8 cellular contexts compared by ENCODE assay signal in the genomic region with DNA sequence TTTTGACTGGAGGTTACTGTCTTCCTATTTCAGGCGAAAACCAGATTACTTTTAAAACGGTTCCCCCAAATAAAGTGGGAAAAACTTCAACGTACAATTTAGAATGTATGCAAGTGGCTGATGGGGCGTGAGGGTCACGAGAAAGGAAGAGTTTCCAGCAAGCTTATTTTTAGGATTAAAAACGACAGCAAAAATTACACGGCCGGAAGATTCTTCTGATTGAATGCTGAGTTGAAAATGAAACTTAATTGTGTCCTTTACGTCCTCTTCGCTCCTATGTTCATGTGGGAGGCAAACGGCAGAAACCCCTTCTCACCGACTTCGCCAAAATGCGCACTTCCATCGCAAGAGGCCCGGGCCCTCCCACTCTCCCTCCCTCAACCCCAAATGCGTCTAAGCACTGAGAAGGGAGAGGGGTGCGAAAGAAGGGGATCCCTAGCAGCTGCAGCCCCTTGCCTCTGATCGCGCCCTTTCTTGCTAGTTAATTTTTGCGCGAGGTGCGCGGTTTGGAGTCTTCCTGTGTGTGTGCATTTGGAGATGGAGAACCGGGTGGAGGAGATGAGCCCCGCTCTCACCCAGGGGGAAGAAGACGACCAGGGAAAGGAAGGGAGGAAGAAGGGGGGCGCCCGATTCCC. TPM values are rescaled to one million over a fixed set of nuclear protein-coding genes. Genes with fewer than 3 reads are reported as not detected.
A peak's percentile ranks its signal among the peaks of the same experiment; 100 is the strongest.
DNase-seq lines count a peak whose midpoint lies in the region; ATAC-seq and TF ChIP-seq lines count a peak whose summit lies in the region.

No MANE protein-coding gene starts in this region.

- H3K9me3 ChIP-seq in A673 (ENCODE audit: low read depth, low read length, poor library complexity, severe bottlenecking) (no peaks in the 10 kb centered on the region), SK-N-MC (ENCODE audit: low read depth, low read length) (no peaks in the 10 kb centered on the region), right atrium auricular region (no peaks in the 10 kb centered on the region), prostate gland (no peaks in the 10 kb centered on the region)

- H3K4me3 Mint-ChIP-seq in activated naive CD8-positive, alpha-beta T cell treated with anti-CD3 and anti-CD28 coated beads, Interleukin-2, amount 50 U/mL, for 24 hours, result no peak overlapping the region

- TF ChIP-seq CTCF in A673 (conservative IDR thresholded peaks at IDR 0.05; ENCODE audit: low read depth, low read length) (no peak), right atrium auricular region (IDR thresholded peaks at IDR 0.05) (no peak), prostate gland (IDR thresholded peaks at IDR 0.05) (no peak)

- peaks cover 32% of the 10 kb centered on the region for H3K4me1 Mint-ChIP-seq in activated naive CD8-positive, alpha-beta T cell treated with anti-CD3 and anti-CD28 coated beads, Interleukin-2, amount 50 U/mL, for 24 hours

- H3K4me1 ChIP-seq in A673 (ENCODE audit: insufficient read depth, low read length, poor library complexity, severe bottlenecking) (peaks cover 9% of the 10 kb centered on the region), right atrium auricular region (peaks cover 0 to 32% of the 10 kb centered on the region in 2 donors), prostate gland (replicated peaks) (no peaks in the 10 kb centered on the region)

- peak; percentile 9 for ATAC-seq in GM19023 (IDR thresholded peaks at IDR 0.05; ENCODE audit: unreplicated experiment)
- ATAC-seq in HG03469 (IDR thresholded peaks at IDR 0.05; ENCODE audit: unreplicated experiment), result peak; percentile 7
- ATAC-seq in activated naive CD8-positive, alpha-beta T cell treated with anti-CD3 and anti-CD28 coated beads, Interleukin-2, amount 50 U/mL, for 24 hours, result peak; percentile 15

- H3K27me3 ChIP-seq in A673 (replicated peaks; ENCODE audit: insufficient read depth, low read depth, low read length, poor library complexity) (no peaks in the 10 kb centered on the region), right atrium auricular region (no peaks in the 10 kb centered on the region), prostate gland (replicated peaks; ENCODE audit: insufficient read depth) (no peaks in the 10 kb centered on the region)

- H3K9ac ChIP-seq in SK-N-MC (ENCODE audit: insufficient read length), result peak overlapping the region; percentile 67

- no peak for TF ChIP-seq POLR2A in prostate gland (IDR thresholded peaks at IDR 0.05)

- BruUV-seq in A673 (replicated peaks; lab: Mats Ljungman, UMichigan), result TSS peak; percentile 35

- H3K4me3 ChIP-seq in A673 (ENCODE audit: low read depth, low read length, poor library complexity, severe bottlenecking) (peak overlapping the region; percentile 87), SK-N-MC (peak overlapping the region; percentile 93), right atrium auricular region (peak overlapping the region; percentile 97 to 98), prostate gland (peak overlapping the region; percentile 97 to 99)

- H3K9me3 Mint-ChIP-seq in activated naive CD8-positive, alpha-beta T cell treated with anti-CD3 and anti-CD28 coated beads, Interleukin-2, amount 50 U/mL, for 24 hours, result peaks cover 4% of the 10 kb centered on the region

- CTCF ChIA-PET in A673 (lab: Charles Lee), result no interaction called here

- peaks cover 11% of the 10 kb centered on the region for H3K36me3 Mint-ChIP-seq in activated naive CD8-positive, alpha-beta T cell treated with anti-CD3 and anti-CD28 coated beads, Interleukin-2, amount 50 U/mL, for 24 hours (ENCODE audit: low read depth)

- DNase-seq in A673 (ENCODE audit: low spot score) (peak; percentile 59), SK-N-MC (ENCODE audit: low read depth, low spot score) (no peak), right atrium auricular region (ENCODE audit: low spot score) (no peak), prostate gland (ENCODE audit: low spot score) (peak; percentile 16), ureter (ENCODE audit: low spot score) (no peak)
- DNase-seq in activated naive CD8-positive, alpha-beta T cell treated with anti-CD3 and anti-CD28 coated beads, Interleukin-2, amount 50 U/mL, for 24 hours, result peak; percentile 63

- H3K27me3 Mint-ChIP-seq in activated naive CD8-positive, alpha-beta T cell treated with anti-CD3 and anti-CD28 coated beads, Interleukin-2, amount 50 U/mL, for 24 hours, result no peaks in the 10 kb centered on the region

- intact Hi-C loops in A673 (cut with micrococcal nuclease; ENCODE audit: unreplicated experiment) (loop anchor here (5.0 kb wide), 1 partner anchor 163 kb away; no protein-coding TSS in a partner anchor), prostate gland (cut with DNase I) (loop anchor here (2.0 kb wide), 1 partner anchor 133 kb away; no protein-coding TSS in a partner anchor)

- WGBS in prostate gland, result under 1% methylated on average over 29 of the region's 29 CpGs

- POLR2A ChIA-PET in A673 (lab: Charles Lee; ENCODE audit: low non-redundant PET), result no interaction called here

- no peak overlapping the region for H3K27ac Mint-ChIP-seq in activated naive CD8-positive, alpha-beta T cell treated with anti-CD3 and anti-CD28 coated beads, Interleukin-2, amount 50 U/mL, for 24 hours

- H3K36me3 ChIP-seq in A673 (ENCODE audit: insufficient read depth, low read length, poor library complexity, severe bottlenecking), result no peaks in the 10 kb centered on the region
- H3K36me3 ChIP-seq in SK-N-MC (ENCODE audit: insufficient read depth, low read length), result no peaks in the 10 kb centered on the region; the same call in 1 of the 2 replicates
- H3K36me3 ChIP-seq in right atrium auricular region, result no peaks in the 10 kb centered on the region
- H3K36me3 ChIP-seq in prostate gland, result no peaks in the 10 kb centered on the region

- H3K27ac ChIP-seq in A673 (ENCODE audit: low read depth, low read length, poor library complexity, severe bottlenecking) (peak overlapping the region; percentile 62), SK-N-MC (no peak overlapping the region), right atrium auricular region (peak overlapping the region; percentile 93 to 95), prostate gland (peak overlapping the region; percentile 91 to 95)

RNA-seq across cellular contexts. Expression of gene CD47, which starts 0.6 kb away (rescaled TPM):
- total RNA-seq in A673 (2021) (28.2 and 34.7 TPM in 2 replicates), right atrium auricular region (10 to 100 TPM; 52.1 to 92.2 TPM), prostate gland (100 to 1,000 TPM in 1 of 2 donors, 10 to 100 TPM in 1; 90.1 to 197 TPM), ureter (76.5 TPM)

Comparison
In these comparisons a context has a peak if more than half of its experiments do, and no peak if none do; other contexts are left out.
1. DNase-seq: peak in A673 (single experiment), activated naive CD8-positive, alpha-beta T cell treated with anti-CD3 and anti-CD28 coated beads, Interleukin-2, amount 50 U/mL, for 24 hours (single experiment) and prostate gland (single experiment); none in SK-N-MC (single experiment), right atrium auricular region (single experiment) and ureter (single experiment).
2. Peak in every context shown above with its lines, with median percentiles within 50 percentile points of each other: H3K4me3 ChIP-seq and ATAC-seq.